9 cellular contexts compared by ENCODE assay signal in genomic region chr19:41570639-41571112, GRCh38. TPM values are rescaled to one million over a fixed set of nuclear protein-coding genes. Genes with fewer than 3 reads are reported as not detected.
DNase-seq lines count a peak whose midpoint lies in the region; ATAC-seq and TF ChIP-seq lines count a peak whose summit lies in the region.
"Had no signal": no experiment of that assay in that cellular context is flagged by ENCODE, and none has a peak within 500 bp of the region (broad histone marks: within the 10 kb centered on the region; RNA-seq: fewer than 3 reads in every experiment).

No MANE protein-coding gene starts in this region.

- DNase-seq in AG09319 (ENCODE audit: extremely low read depth, low read depth) = peak; percentile 32
- peak; percentile 72 for DNase-seq in H4 (ENCODE audit: low spot score)
- DNase-seq in NCI-H2227 (lab: John Stamatoyannopoulos, UW; ENCODE audit: unreplicated experiment) = peak; percentile 96
- peak; percentile 77 to 83 for DNase-seq in central memory CD8-positive, alpha-beta T cell (ENCODE audit: low spot score in 2 of 2)
- peak; percentile 79 to 96 for DNase-seq in left lung
- DNase-seq in stimulated activated CD4-positive, alpha-beta T cell treated with anti-CD3 and anti-CD28 coated beads, Interleukin-4, amount 100 ng/mL, for 48 hours (ENCODE audit: low read depth in 2 of 2) = peak; percentile 83 to 84

- H3K27ac ChIP-seq in left lung = no peak overlapping the region

- H3K9me3 ChIP-seq in left lung = no peaks in the 10 kb centered on the region

- H3K27me3 ChIP-seq in left lung = peaks cover 14 to 34% of the 10 kb centered on the region in 2 donors

- no peak overlapping the region for H3K4me3 ChIP-seq in left lung

- no peaks in the 10 kb centered on the region for H3K9me3 Mint-ChIP-seq in central memory CD8-positive, alpha-beta T cell

- peaks cover 30% of the 10 kb centered on the region for H3K4me1 Mint-ChIP-seq in central memory CD8-positive, alpha-beta T cell

- peaks cover 0 to 4% of the 10 kb centered on the region in 2 donors for H3K4me1 ChIP-seq in left lung

- TF ChIP-seq CTCF in AG09319 (IDR thresholded peaks at IDR 0.05; ENCODE audit: low read depth, low read length) = peak; percentile 94
- peak; percentile 87 to 93 for TF ChIP-seq CTCF in left lung (IDR thresholded peaks at IDR 0.05)

- peak overlapping the region; percentile 4 for H3K27ac Mint-ChIP-seq in central memory CD8-positive, alpha-beta T cell (ENCODE audit: low read depth)

- intact Hi-C loops in left lung (cut with DNase I) = no loop called here

- H3K4me3 Mint-ChIP-seq in central memory CD8-positive, alpha-beta T cell = no peak overlapping the region

- H3K27me3 Mint-ChIP-seq in central memory CD8-positive, alpha-beta T cell = no peaks in the 10 kb centered on the region

- no peaks in the 10 kb centered on the region for H3K36me3 ChIP-seq in left lung

- H3K36me3 Mint-ChIP-seq in central memory CD8-positive, alpha-beta T cell (ENCODE audit: insufficient read depth) = peaks cover 14% of the 10 kb centered on the region

- peak; percentile 94 to 99 for ATAC-seq in activated CD4-positive, CD25-positive, alpha-beta regulatory T cell treated with anti-CD3 and anti-CD28 coated beads, Interleukin-2, amount 50 U/mL, for 24 hours
- peak; percentile 93 for ATAC-seq in central memory CD8-positive, alpha-beta T cell (replicated peaks; ENCODE audit: extremely low read depth, poor library complexity, severe bottlenecking)
- peak; percentile 99 for ATAC-seq in left lung
- ATAC-seq in GM21447 (IDR thresholded peaks at IDR 0.05; ENCODE audit: unreplicated experiment) = no peak

RNA-seq across cellular contexts. Expression of gene CEACAM21, which starts 5.3 kb away (rescaled TPM):
- total RNA-seq in H4 (2014; rRNA removed; shearing (Covaris generic)) = 0.14 TPM in 1 of 2 replicates, not detected in the other
- total RNA-seq in left lung = 1 to 10 TPM; 4.8 to 6.3 TPM

RNA-seq across cellular contexts. Expression of gene CEACAM4, which starts 56.2 kb away (rescaled TPM):
- not detected in 2 replicates for total RNA-seq in H4 (2014; rRNA removed; shearing (Covaris generic))
- 10 to 100 TPM in 1 of 2 donors, 1 to 10 TPM in 1; 2.7 to 13.7 TPM for total RNA-seq in left lung
- total RNA-seq: urinary bladder had no signal

Comparison
In these comparisons a context has a peak if more than half of its experiments do, and no peak if none do; other contexts are left out.
1. DNase-seq: peak in every context shown above with its lines; median percentile 96 in NCI-H2227; 88 in left lung; 84 in stimulated activated CD4-positive, alpha-beta T cell treated with anti-CD3 and anti-CD28 coated beads, Interleukin-4, amount 100 ng/mL, for 48 hours; 80 in central memory CD8-positive, alpha-beta T cell; 72 in H4; 32 in AG09319.